In the genomic region with DNA sequence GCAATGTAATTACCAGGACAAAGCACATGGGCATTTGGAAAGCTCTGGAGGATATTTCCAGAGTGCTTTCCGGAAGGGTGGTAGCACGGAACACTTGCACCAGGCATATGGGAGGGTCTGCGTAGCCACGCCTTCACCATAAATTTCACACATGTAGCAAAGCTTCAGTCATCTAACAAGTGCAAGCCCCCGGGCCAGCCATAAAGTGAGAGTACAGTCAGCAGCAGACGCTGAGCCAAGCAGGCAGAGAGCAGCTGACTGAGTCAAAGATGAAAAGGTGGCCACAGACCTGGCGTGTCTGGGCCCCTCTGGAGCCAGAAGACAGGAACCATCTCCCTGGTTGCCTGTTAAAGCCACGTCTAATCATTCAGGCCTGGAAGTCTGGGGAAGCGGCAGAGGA, we compare ENCODE assay signal across 15 cellular contexts.
A peak's percentile ranks its signal among the peaks of the same experiment; 100 is the strongest.
DNase-seq lines count a peak whose midpoint lies in the region; ATAC-seq and TF ChIP-seq lines count a peak whose summit lies in the region.
"Had no signal": no experiment of that assay in that cellular context is flagged by ENCODE, and none has a peak within 500 bp of the region (broad histone marks: within the 10 kb centered on the region; RNA-seq: fewer than 3 reads in every experiment).

No MANE protein-coding gene starts in this region.

- DNase-seq in ELF-1 (ENCODE audit: low read depth, low spot score) (peak; percentile 74), RWPE2 (ENCODE audit: low spot score) (no peak), foreskin keratinocyte (peak; percentile 41 to 50), NCI-H187 treated with DMSO at 0.1 percent for 48 hours (lab: John Stamatoyannopoulos, UW) (no peak), G401 (ENCODE audit: low spot score) (no peak)
- DNase-seq in stimulated activated naive B cell treated with anti-CD40 and anti-IgM and Interleukin-4, amounts not matched to agents 10 μg/mL and 1 μg/mL and 100 μg/mL, for 72 hours: no peak
- DNase-seq: ACHN; Calu3; CD4-positive, CD25-positive, alpha-beta regulatory T cell; DMS 273 treated with DMSO at 0.1 percent for 48 hours; GM23248; H7 had no signal

- H3K27me3 ChIP-seq in RWPE2 (ENCODE audit: insufficient read depth, poor library complexity, severe bottlenecking) (no peaks in the 10 kb centered on the region), foreskin keratinocyte (no peaks in the 10 kb centered on the region)
- H3K27me3 ChIP-seq: BLaER1 treated with 17β-estradiol and CSF1 and Interleukin-3, amounts not matched to agents 10 nM and 100 nM had no signal

- H3K4me3 ChIP-seq in RWPE2 (ENCODE audit: severe bottlenecking): no peak overlapping the region
- H3K4me3 ChIP-seq: BLaER1 treated with 17β-estradiol and CSF1 and Interleukin-3, amounts not matched to agents 10 nM and 100 nM; GM23248 had no signal

- H3K4me3 Mint-ChIP-seq in stimulated activated naive B cell treated with anti-CD40 and anti-IgM and Interleukin-4, amounts not matched to agents 10 μg/mL and 1 μg/mL and 100 μg/mL, for 72 hours: no peak overlapping the region
- H3K4me3 Mint-ChIP-seq: CD4-positive, CD25-positive, alpha-beta regulatory T cell had no signal

- H3K27ac ChIP-seq in RWPE2 (ENCODE audit: poor library complexity, severe bottlenecking): no peak overlapping the region
- no peak overlapping the region for H3K27ac ChIP-seq in foreskin keratinocyte
- H3K27ac ChIP-seq: BLaER1 treated with 17β-estradiol and CSF1 and Interleukin-3, amounts not matched to agents 10 nM and 100 nM; GM23248 had no signal

- H3K9me3 Mint-ChIP-seq in stimulated activated naive B cell treated with anti-CD40 and anti-IgM and Interleukin-4, amounts not matched to agents 10 μg/mL and 1 μg/mL and 100 μg/mL, for 72 hours: peaks cover 3% of the 10 kb centered on the region in 2 donors
- H3K9me3 Mint-ChIP-seq: CD4-positive, CD25-positive, alpha-beta regulatory T cell had no signal

- in situ Hi-C loops in G401 (cut with HindIII; ENCODE audit: low sequenced_read_pairs): no loop called here

- peaks cover 7 to 11% of the 10 kb centered on the region in 2 donors for H3K4me1 Mint-ChIP-seq in stimulated activated naive B cell treated with anti-CD40 and anti-IgM and Interleukin-4, amounts not matched to agents 10 μg/mL and 1 μg/mL and 100 μg/mL, for 72 hours
- H3K4me1 Mint-ChIP-seq: CD4-positive, CD25-positive, alpha-beta regulatory T cell had no signal

- H3K27me3 Mint-ChIP-seq in stimulated activated naive B cell treated with anti-CD40 and anti-IgM and Interleukin-4, amounts not matched to agents 10 μg/mL and 1 μg/mL and 100 μg/mL, for 72 hours: peaks cover 10 to 11% of the 10 kb centered on the region in 2 donors

- no peaks in the 10 kb centered on the region for H3K9me3 ChIP-seq in RWPE2 (ENCODE audit: severe bottlenecking)

- no peaks in the 10 kb centered on the region for H3K36me3 ChIP-seq in RWPE2 (ENCODE audit: low read depth)
- H3K36me3 ChIP-seq: BLaER1 treated with 17β-estradiol and CSF1 and Interleukin-3, amounts not matched to agents 10 nM and 100 nM had no signal

- ATAC-seq in RWPE2 (ENCODE audit: low read depth): peak; percentile 38; the same call in 2 of the 3 replicates
- ATAC-seq in foreskin keratinocyte: peak; percentile 84
- ATAC-seq in stimulated activated naive B cell treated with anti-CD40 and anti-IgM and Interleukin-4, amounts not matched to agents 10 μg/mL and 1 μg/mL and 100 μg/mL, for 72 hours (replicated peaks): no peak
- ATAC-seq in HG02642 (IDR thresholded peaks at IDR 0.05; ENCODE audit: poor library complexity, unreplicated experiment): no peak
- ATAC-seq: HepG2 had no signal

- TF ChIP-seq CTCF in RWPE2 (IDR thresholded peaks at IDR 0.05; ENCODE audit: poor library complexity, severe bottlenecking): no peak
- no peak for TF ChIP-seq CTCF in foreskin keratinocyte (conservative IDR thresholded peaks at IDR 0.05)

- peaks cover 2 to 6% of the 10 kb centered on the region in 2 donors for H3K36me3 Mint-ChIP-seq in stimulated activated naive B cell treated with anti-CD40 and anti-IgM and Interleukin-4, amounts not matched to agents 10 μg/mL and 1 μg/mL and 100 μg/mL, for 72 hours
- H3K36me3 Mint-ChIP-seq: CD4-positive, CD25-positive, alpha-beta regulatory T cell had no signal

- H3K27ac Mint-ChIP-seq in stimulated activated naive B cell treated with anti-CD40 and anti-IgM and Interleukin-4, amounts not matched to agents 10 μg/mL and 1 μg/mL and 100 μg/mL, for 72 hours: peak overlapping the region; percentile 79
- H3K27ac Mint-ChIP-seq: CD4-positive, CD25-positive, alpha-beta regulatory T cell had no signal

- H3K4me1 ChIP-seq in RWPE2 (ENCODE audit: insufficient read depth, poor library complexity, severe bottlenecking): peaks cover 9% of the 10 kb centered on the region
- H3K4me1 ChIP-seq in foreskin keratinocyte: no peaks in the 10 kb centered on the region

Comparison
In these comparisons a context has a peak if more than half of its experiments do, and no peak if none do; other contexts are left out.
1. DNase-seq: peak in ELF-1 (single experiment) and foreskin keratinocyte (2 of 2); none in RWPE2 (single experiment), stimulated activated naive B cell treated with anti-CD40 and anti-IgM and Interleukin-4, amounts not matched to agents 10 μg/mL and 1 μg/mL and 100 μg/mL, for 72 hours (single experiment), NCI-H187 treated with DMSO at 0.1 percent for 48 hours (single experiment) and G401 (single experiment).
2. ATAC-seq: peak in RWPE2 (single experiment) and foreskin keratinocyte (single experiment); none in stimulated activated naive B cell treated with anti-CD40 and anti-IgM and Interleukin-4, amounts not matched to agents 10 μg/mL and 1 μg/mL and 100 μg/mL, for 72 hours (0 of 2) and HG02642 (single experiment).